In the genomic region with DNA sequence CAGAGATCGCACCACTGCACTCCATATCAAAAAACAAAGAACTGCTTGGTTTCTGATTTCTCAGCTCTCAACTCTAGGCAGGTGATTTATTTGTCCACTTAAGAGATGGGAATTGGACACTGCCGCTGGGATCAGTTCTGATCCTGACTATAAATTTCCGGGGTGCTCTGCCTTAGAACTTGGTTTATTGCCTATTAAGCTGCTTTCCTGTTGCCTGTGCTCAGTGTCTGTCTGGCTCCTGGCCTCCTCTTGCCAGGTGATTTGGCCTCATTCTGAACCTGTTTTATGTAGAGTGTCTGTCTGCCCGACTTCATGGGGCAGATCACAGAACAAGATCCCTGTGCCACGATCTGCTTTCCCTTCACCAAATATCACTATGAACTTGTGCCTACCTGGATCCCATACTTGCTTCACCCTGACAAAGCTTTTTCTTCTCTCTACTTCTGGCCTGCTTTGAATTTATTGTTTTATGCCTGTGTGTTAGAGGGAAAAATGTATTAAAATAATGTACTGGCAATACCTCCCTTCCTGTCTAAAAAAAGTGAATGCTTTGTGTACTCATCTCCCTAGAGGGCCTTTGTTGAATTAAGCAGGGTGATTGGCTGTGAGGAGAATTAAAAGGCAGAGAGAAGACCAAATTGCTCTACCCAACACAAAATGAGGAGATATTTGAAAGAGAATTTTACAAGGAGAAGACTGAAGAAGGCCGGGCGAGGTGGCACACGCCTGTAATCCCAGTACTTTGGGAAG, we compare ENCODE assay signal across 25 cellular contexts. TPM values are rescaled to one million over a fixed set of nuclear protein-coding genes. Genes with fewer than 3 reads are reported as not detected.
DNase-seq lines count a peak whose midpoint lies in the region; ATAC-seq, FAIRE-seq and TF ChIP-seq lines count a peak whose summit lies in the region.
"Had no signal": no experiment of that assay in that cellular context is flagged by ENCODE, and none has a peak within 500 bp of the region (broad histone marks: within the 10 kb centered on the region; RNA-seq: fewer than 3 reads in every experiment).

No MANE protein-coding gene starts in this region.

- dilution Hi-C loops in keratinocyte (cut with MboI; ENCODE audit: extremely low pct_ligation_motif_present, low sequenced_read_pairs), result no loop called here

- H3K4me1 ChIP-seq in keratinocyte (ENCODE audit: control insufficient read depth, extremely low read depth, insufficient read depth, low read length) (peaks cover 15% of the 10 kb centered on the region), subcutaneous abdominal adipose tissue (ENCODE audit: control insufficient read depth in 5 of 5, insufficient read depth in 5 of 5, low read length in 5 of 5) (peaks cover 0 to 27% (median 5%) of the 10 kb centered on the region in 5 donors)
- H3K4me1 ChIP-seq: psoas muscle had no signal

- H3K9me3 ChIP-seq in keratinocyte (ENCODE audit: control insufficient read depth, low read depth, low read length) (no peaks in the 10 kb centered on the region), subcutaneous abdominal adipose tissue (ENCODE audit: control insufficient read depth in 5 of 5, low read length in 5 of 5) (no peaks in the 10 kb centered on the region)
- H3K9me3 ChIP-seq: psoas muscle had no signal

- no peaks in the 10 kb centered on the region for H3K9me3 Mint-ChIP-seq in activated CD4-positive, alpha-beta T cell treated with anti-CD3 and anti-CD28 coated beads, Interleukin-2, amount 10 ng/mL, durations not matched to agents 24 days and 14 days
- no peaks in the 10 kb centered on the region for H3K9me3 Mint-ChIP-seq in activated T-cell treated with anti-CD3 and anti-CD28 coated beads, Interleukin-2, amount 50 U/mL, for 72 hours
- H3K9me3 Mint-ChIP-seq: CD8-positive, alpha-beta T cell; IgD-negative memory B cell; neural crest cell had no signal

- H3K4me1 Mint-ChIP-seq in activated CD4-positive, alpha-beta T cell treated with anti-CD3 and anti-CD28 coated beads, Interleukin-2, amount 10 ng/mL, durations not matched to agents 24 days and 14 days, result peaks cover 22% of the 10 kb centered on the region
- H3K4me1 Mint-ChIP-seq in activated T-cell treated with anti-CD3 and anti-CD28 coated beads, Interleukin-2, amount 50 U/mL, for 72 hours (ENCODE audit: low read depth), result peaks cover 13% of the 10 kb centered on the region
- H3K4me1 Mint-ChIP-seq: neural crest cell had no signal

- H3K4me3 Mint-ChIP-seq in activated CD4-positive, alpha-beta T cell treated with anti-CD3 and anti-CD28 coated beads, Interleukin-2, amount 10 ng/mL, durations not matched to agents 24 days and 14 days, result no peak overlapping the region
- H3K4me3 Mint-ChIP-seq in activated T-cell treated with anti-CD3 and anti-CD28 coated beads, Interleukin-2, amount 50 U/mL, for 72 hours, result no peak overlapping the region
- H3K4me3 Mint-ChIP-seq: CD8-positive, alpha-beta T cell; IgD-negative memory B cell; neural crest cell had no signal

- H3K27me3 ChIP-seq in keratinocyte (ENCODE audit: control insufficient read depth, extremely low read depth, insufficient read depth, low read length) (no peaks in the 10 kb centered on the region), subcutaneous abdominal adipose tissue (ENCODE audit: control insufficient read depth in 5 of 5, insufficient read depth in 4 of 5, low read length in 5 of 5) (no peaks in the 10 kb centered on the region)
- H3K27me3 ChIP-seq: cardiac muscle cell had no signal

- H3K4me3 ChIP-seq in keratinocyte (ENCODE audit: control insufficient read depth in 2 of 3, extremely low read depth in 1 of 3, insufficient read depth in 2 of 3, low read depth in 1 of 3, low read length in 3 of 3), result no peak overlapping the region
- H3K4me3 ChIP-seq in subcutaneous abdominal adipose tissue (ENCODE audit: low read depth in 1 of 5, low read length in 5 of 5), result no peak overlapping the region
- H3K4me3 ChIP-seq: cardiac muscle cell, psoas muscle, skin epidermis had no signal

- DNase-seq in activated CD4-positive, alpha-beta T cell treated with anti-CD3 and anti-CD28 coated beads, Interleukin-2, amount 10 ng/mL, durations not matched to agents 24 days and 14 days, result no peak
- DNase-seq in activated CD4-positive, alpha-beta T cell treated with anti-CD3 and anti-CD28 coated beads for 4 hours, result no peak
- DNase-seq in NCI-H2107 treated with DMSO at 0.1 percent for 48 hours (lab: John Stamatoyannopoulos, UW; ENCODE audit: unreplicated experiment), result peak; percentile 71
- no peak for DNase-seq in keratinocyte (ENCODE audit: low read depth, low spot score)
- DNase-seq in activated T-cell treated with anti-CD3 and anti-CD28 coated beads, Interleukin-2, amount 50 U/mL, for 72 hours, result no peak
- DNase-seq: activated CD4-positive, alpha-beta T cell treated with anti-CD3 and anti-CD28 coated beads, Interleukin-2, amount 50 U/mL, for 4 hours; activated gamma-delta T cell treated with Interleukin-2 at 50 U/mL for 16 hours; amygdala; CD8-positive, alpha-beta T cell; DMS79 treated with DMSO at 0.1 percent for 48 hours; foreskin fibroblast; hypothalamus; NCI-H1694 treated with DMSO at 0.1 percent for 48 hours; NCI-H524; psoas muscle; Right ventricle myocardium superior; stimulated activated CD4-positive, alpha-beta T cell treated with anti-CD3 and anti-CD28 coated beads, Interleukin-2, amount 100 ng/mL, for 24 hours; stimulated activated naive CD4-positive, alpha-beta T cell had no signal

- FAIRE-seq in keratinocyte (lab: Jason Lieb, UNC), result no peak

- no peak for TF ChIP-seq CTCF in keratinocyte (optimal IDR thresholded peaks at IDR 0.05 in 1 of 3, IDR thresholded peaks at IDR 0.05 in 1 of 3, conservative IDR thresholded peaks at IDR 0.05 in 1 of 3; ENCODE audit: extremely low read depth in 1 of 3, insufficient read depth in 2 of 3, low read length in 3 of 3)

- no peak overlapping the region for H3K9ac ChIP-seq in keratinocyte (ENCODE audit: control insufficient read depth, extremely low read depth, insufficient read depth, low read length)
- no peak overlapping the region for H3K9ac ChIP-seq in subcutaneous abdominal adipose tissue (ENCODE audit: low read length in 5 of 5)

- no peaks in the 10 kb centered on the region for H3K9me1 ChIP-seq in keratinocyte (ENCODE audit: control insufficient read depth, extremely low read depth, insufficient read depth, low read length)

- no peaks in the 10 kb centered on the region for H4K20me1 ChIP-seq in keratinocyte (ENCODE audit: control insufficient read depth, extremely low read depth, insufficient read depth, low read length)

- peaks cover 48% of the 10 kb centered on the region for H3K36me3 Mint-ChIP-seq in activated CD4-positive, alpha-beta T cell treated with anti-CD3 and anti-CD28 coated beads, Interleukin-2, amount 10 ng/mL, durations not matched to agents 24 days and 14 days (ENCODE audit: low read depth)
- H3K36me3 Mint-ChIP-seq in activated T-cell treated with anti-CD3 and anti-CD28 coated beads, Interleukin-2, amount 50 U/mL, for 72 hours (ENCODE audit: insufficient read depth in 2 of 2), result peaks cover 2 to 4% of the 10 kb centered on the region in 2 donors
- H3K36me3 Mint-ChIP-seq: IgD-negative memory B cell had no signal

- peak overlapping the region; percentile 13 for H3K4me2 ChIP-seq in keratinocyte (ENCODE audit: control insufficient read depth, extremely low read depth, insufficient read depth, low read depth, low read length)

- H3K36me3 ChIP-seq in keratinocyte (ENCODE audit: control insufficient read depth in 2 of 2, extremely low read depth in 1 of 2, insufficient read depth in 2 of 2, low read length in 2 of 2), result no peaks in the 10 kb centered on the region
- no peaks in the 10 kb centered on the region for H3K36me3 ChIP-seq in subcutaneous abdominal adipose tissue (ENCODE audit: control insufficient read depth in 5 of 5, insufficient read depth in 5 of 5, low read length in 5 of 5)
- H3K36me3 ChIP-seq: cardiac muscle cell had no signal

- intact Hi-C loops in activated CD4-positive, alpha-beta T cell treated with anti-CD3 and anti-CD28 coated beads, Interleukin-2, amount 10 ng/mL, durations not matched to agents 24 days and 14 days (cut with micrococcal nuclease), result no loop called here

- no peak for ATAC-seq in GM21825 (IDR thresholded peaks at IDR 0.05; ENCODE audit: unreplicated experiment)
- ATAC-seq in activated T-cell treated with anti-CD3 and anti-CD28 coated beads, Interleukin-2, amount 50 U/mL, for 72 hours (replicated peaks in 1 of 2), result no peak
- ATAC-seq: CD8-positive, alpha-beta T cell; psoas muscle had no signal

- no peak overlapping the region for H3K27ac ChIP-seq in keratinocyte (ENCODE audit: control insufficient read depth, insufficient read depth, low read length)
- peak overlapping the region; percentile 39 for H3K27ac ChIP-seq in subcutaneous abdominal adipose tissue (ENCODE audit: low read depth, low read length)
- H3K27ac ChIP-seq: cardiac muscle cell, psoas muscle had no signal

- no peaks in the 10 kb centered on the region for H3K79me2 ChIP-seq in keratinocyte (ENCODE audit: control insufficient read depth, insufficient read depth, low read length)

- H3K27ac Mint-ChIP-seq in activated CD4-positive, alpha-beta T cell treated with anti-CD3 and anti-CD28 coated beads, Interleukin-2, amount 10 ng/mL, durations not matched to agents 24 days and 14 days, result peak overlapping the region; percentile 44
- no peak overlapping the region for H3K27ac Mint-ChIP-seq in activated T-cell treated with anti-CD3 and anti-CD28 coated beads, Interleukin-2, amount 50 U/mL, for 72 hours
- H3K27ac Mint-ChIP-seq: CD8-positive, alpha-beta T cell; IgD-negative memory B cell had no signal

- H2AFZ ChIP-seq in keratinocyte (ENCODE audit: control insufficient read depth, low read length), result peak overlapping the region; percentile 70

- H3K27me3 Mint-ChIP-seq in activated CD4-positive, alpha-beta T cell treated with anti-CD3 and anti-CD28 coated beads, Interleukin-2, amount 10 ng/mL, durations not matched to agents 24 days and 14 days, result no peaks in the 10 kb centered on the region
- no peaks in the 10 kb centered on the region for H3K27me3 Mint-ChIP-seq in activated T-cell treated with anti-CD3 and anti-CD28 coated beads, Interleukin-2, amount 50 U/mL, for 72 hours (ENCODE audit: low read depth)
- H3K27me3 Mint-ChIP-seq: IgD-negative memory B cell had no signal

RNA-seq across cellular contexts. Expression of a gene that starts 27.6 kb away (rescaled TPM):
- 47.4 and 48.5 TPM in 2 replicates for total RNA-seq in activated CD4-positive, alpha-beta T cell treated with anti-CD3 and anti-CD28 coated beads, Interleukin-2, amount 10 ng/mL, durations not matched to agents 24 days and 14 days
- 2.9 to 5.5 TPM (median 5.1 TPM) in 3 replicates for polyA plus RNA-seq in keratinocyte
- 16.5 TPM for polyA plus RNA-seq in keratinocyte (2011; ENCODE audit: low read depth)
- polyA plus RNA-seq in keratinocyte (2011; cell fraction: cytosol; rRNA removed), result 1.5 and 2.4 TPM in 2 replicates
- 3.4 and 4.0 TPM in 2 replicates for polyA plus RNA-seq in keratinocyte (2011; cell fraction: nucleus; rRNA removed)
- 8.1 and 9.2 TPM in 2 replicates for polyA plus RNA-seq in keratinocyte (2012; ENCODE audit: low replicate concordance)
- polyA minus RNA-seq in keratinocyte, result 0.89 to 3.2 TPM (median 1.2 TPM) in 3 replicates
- 6.9 TPM for polyA minus RNA-seq in keratinocyte (2011; cell fraction: cytosol; rRNA and poly(A)+ RNA removed)
- polyA minus RNA-seq in keratinocyte (2011; cell fraction: nucleus; rRNA and poly(A)+ RNA removed), result 5.5 and 6.0 TPM in 2 replicates
- total RNA-seq in activated T-cell treated with anti-CD3 and anti-CD28 coated beads, Interleukin-2, amount 50 U/mL, for 72 hours, result 10 to 100 TPM; 54.2 to 67.2 TPM

RNA-seq across cellular contexts. Expression of a gene that starts 40.7 kb away (rescaled TPM):
- total RNA-seq in activated CD4-positive, alpha-beta T cell treated with anti-CD3 and anti-CD28 coated beads, Interleukin-2, amount 10 ng/mL, durations not matched to agents 24 days and 14 days, result 4.1 and 5.2 TPM in 2 replicates
- polyA plus RNA-seq in keratinocyte, result 0.34 to 0.36 TPM (median 0.34 TPM) in 3 replicates
- polyA plus RNA-seq in keratinocyte (2011; ENCODE audit: low read depth), result 0.05 TPM
- 0.17 and 0.40 TPM in 2 replicates for polyA plus RNA-seq in keratinocyte (2011; cell fraction: cytosol; rRNA removed)
- 0.34 and 0.36 TPM in 2 replicates for polyA plus RNA-seq in keratinocyte (2011; cell fraction: nucleus; rRNA removed)
- polyA plus RNA-seq in keratinocyte (2012; ENCODE audit: low replicate concordance), result 0.22 and 0.34 TPM in 2 replicates
- polyA minus RNA-seq in keratinocyte, result 0.26 to 0.33 TPM (median 0.26 TPM) in 3 replicates
- 0.58 TPM for polyA minus RNA-seq in keratinocyte (2011; cell fraction: cytosol; rRNA and poly(A)+ RNA removed)
- 0.31 and 0.32 TPM in 2 replicates for polyA minus RNA-seq in keratinocyte (2011; cell fraction: nucleus; rRNA and poly(A)+ RNA removed)
- 10 to 100 TPM; 10.4 to 12.8 TPM for total RNA-seq in activated T-cell treated with anti-CD3 and anti-CD28 coated beads, Interleukin-2, amount 50 U/mL, for 72 hours

RNA-seq across cellular contexts. Expression of a gene that starts 48.7 kb away (rescaled TPM):
- total RNA-seq in activated CD4-positive, alpha-beta T cell treated with anti-CD3 and anti-CD28 coated beads, Interleukin-2, amount 10 ng/mL, durations not matched to agents 24 days and 14 days, result 9.4 and 12.1 TPM in 2 replicates
- polyA plus RNA-seq in keratinocyte, result 0.05 to 0.45 TPM (median 0.17 TPM) in 3 replicates
- not detected for polyA plus RNA-seq in keratinocyte (2011; ENCODE audit: low read depth)
- polyA plus RNA-seq in keratinocyte (2011; cell fraction: cytosol; rRNA removed), result 0.10 and 0.18 TPM in 2 replicates
- 0.45 TPM in 1 of 2 replicates, not detected in the other for polyA plus RNA-seq in keratinocyte (2011; cell fraction: nucleus; rRNA removed)
- 0.28 TPM in 1 of 2 replicates, not detected in the other for polyA plus RNA-seq in keratinocyte (2012; ENCODE audit: low replicate concordance)
- polyA minus RNA-seq in keratinocyte, result 0.23 to 1.1 TPM in 2 of 3 replicates, not detected in the other
- not detected for polyA minus RNA-seq in keratinocyte (2011; cell fraction: cytosol; rRNA and poly(A)+ RNA removed)
- not detected in 2 replicates for polyA minus RNA-seq in keratinocyte (2011; cell fraction: nucleus; rRNA and poly(A)+ RNA removed)
- total RNA-seq in activated T-cell treated with anti-CD3 and anti-CD28 coated beads, Interleukin-2, amount 50 U/mL, for 72 hours, result 10 to 100 TPM; 34.2 to 50.4 TPM
- total RNA-seq: mesenteric fat pad, psoas muscle, Right ventricle myocardium superior had no signal
